31 cellular contexts compared by ENCODE assay signal in the genomic region with DNA sequence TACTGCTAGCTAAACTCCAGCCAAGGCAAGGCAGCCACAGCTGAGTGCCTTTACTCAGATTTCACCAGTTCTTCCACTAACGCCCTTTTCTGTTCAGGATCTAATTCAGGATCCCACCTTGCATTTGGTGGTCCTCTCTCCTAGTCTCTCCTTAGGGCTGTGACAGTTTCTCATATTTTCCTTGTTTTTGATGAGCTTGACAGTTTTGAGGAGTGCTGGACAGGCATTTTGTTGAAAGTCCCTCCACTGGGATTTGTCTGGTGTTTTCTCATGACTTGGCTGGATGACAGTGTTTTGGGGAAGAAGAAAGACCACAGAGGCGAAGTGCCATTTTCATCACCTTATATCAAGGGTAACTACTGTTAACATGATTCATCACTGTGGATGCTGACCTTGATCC.
"Had no signal": no experiment of that assay in that cellular context is flagged by ENCODE, and none has a peak within 500 bp of the region (broad histone marks: within the 10 kb centered on the region; RNA-seq: fewer than 3 reads in every experiment).

No MANE protein-coding gene starts in this region.

- H3K4me1 ChIP-seq: Peyer's patch, SJCRH30 had no signal

- DNase-seq: activated CD4-positive, alpha-beta T cell treated with anti-CD3 and anti-CD28 coated beads for 36 hours; activated CD4-positive, alpha-beta T cell treated with anti-CD3 and anti-CD28 coated beads, Interleukin-2, amount 10 ng/mL, durations not matched to agents 7 days and 5 days; activated CD4-positive, alpha-beta T cell treated with anti-CD3 and anti-CD28 coated beads, Interleukin-2, amount 50 U/mL, for 48 hours; activated CD8-positive, alpha-beta T cell treated with anti-CD3 and anti-CD28 coated beads, Interleukin-2, amount 10 ng/mL, durations not matched to agents 7 days and 5 days; activated gamma-delta T cell; activated naive CD4-positive, alpha-beta T cell treated with Interleukin-2 at 50 U/mL for 16 hours; activated naive CD8-positive, alpha-beta T cell treated with anti-CD3 and anti-CD28 coated beads, Interleukin-2, amount 10 ng/mL, durations not matched to agents 7 days and 5 days; activated T-cell treated with anti-CD3 and anti-CD28 coated beads, Interleukin-2, amount 50 U/mL, for 24 hours; amygdala; KG1; MG63; NCI-H1048; NCI-H1105 treated with DMSO at 0.1 percent for 48 hours; NCI-H1436; NCI-H1694; NCI-H1930; NCI-H2081 treated with DMSO at 0.1 percent for 48 hours; NCI-H2171; NCI-H510A; NCI-H526; NCI-H748 treated with DMSO at 0.1 percent for 48 hours; NK-92 treated with Interleukin-12 subunit alpha and Interleukin-12 subunit beta, amount 100 ng/mL, for 24 hours; PC-3; Peyer's patch; Right ventricle myocardium superior; SJCRH30 had no signal

- H3K27me3 ChIP-seq: ascending aorta, cardiac muscle cell, MG63, Peyer's patch, SJCRH30 had no signal

- H3K4me3 ChIP-seq: ascending aorta, cardiac muscle cell, MG63, Peyer's patch, SJCRH30, SK-N-MC had no signal

- H3K36me3 ChIP-seq: ascending aorta, cardiac muscle cell, MG63, Peyer's patch, SJCRH30 had no signal

- ATAC-seq: activated CD4-positive, alpha-beta T cell treated with anti-CD3 and anti-CD28 coated beads for 36 hours; activated CD4-positive, CD25-positive, alpha-beta regulatory T cell treated with anti-CD3 and anti-CD28 coated beads, Interleukin-2, amount 50 U/mL, for 24 hours; activated CD8-positive, alpha-beta T cell treated with anti-CD3 and anti-CD28 coated beads, Interleukin-2, amount 10 ng/mL, durations not matched to agents 7 days and 5 days; PC-3 had no signal

- H3K27ac ChIP-seq: ascending aorta, cardiac muscle cell, Peyer's patch, RWPE1, SJCRH30, SK-N-MC had no signal

- H3K9me3 ChIP-seq: ascending aorta, Peyer's patch, SJCRH30 had no signal
